In genomic region chr2:181787310-181788048, GRCh38 we compare ENCODE assay signal across 28 cellular contexts.
DNase-seq lines count a peak whose midpoint lies in the region; ATAC-seq, FAIRE-seq and TF ChIP-seq lines count a peak whose summit lies in the region.
"Had no signal": no experiment of that assay in that cellular context is flagged by ENCODE, and none has a peak within 500 bp of the region (broad histone marks: within the 10 kb centered on the region; RNA-seq: fewer than 3 reads in every experiment).

No MANE protein-coding gene starts in this region.

- peaks cover 3% of the 10 kb centered on the region for H3K36me3 Mint-ChIP-seq in HFFc6 (ENCODE audit: low read depth)
- peaks cover 0 to 4% (median 0%) of the 10 kb centered on the region in 5 donors for H3K36me3 Mint-ChIP-seq in naive thymus-derived CD4-positive, alpha-beta T cell
- peaks cover 5% of the 10 kb centered on the region for H3K36me3 Mint-ChIP-seq in activated CD8-positive, alpha-beta memory T cell treated with anti-CD3 and anti-CD28 coated beads, Interleukin-2, amount 10 ng/mL, durations not matched to agents 7 days and 5 days
- H3K36me3 Mint-ChIP-seq: mesothelial cell of epicardium, natural killer cell had no signal

- no peak for TF ChIP-seq EP300 in GM12878 (IDR thresholded peaks at IDR 0.05; ENCODE audit: borderline replicate concordance in 1 of 2, control insufficient read depth in 1 of 2, low read depth in 2 of 2, low read length in 2 of 2)

- no peak for TF ChIP-seq POLR2A in GM12878 (IDR thresholded peaks at IDR 0.05; ENCODE audit: low read depth, low read length)

- H3K4me3 Mint-ChIP-seq in HFFc6: no peak overlapping the region
- H3K4me3 Mint-ChIP-seq in naive thymus-derived CD4-positive, alpha-beta T cell: no peak overlapping the region
- no peak overlapping the region for H3K4me3 Mint-ChIP-seq in activated CD8-positive, alpha-beta memory T cell treated with anti-CD3 and anti-CD28 coated beads, Interleukin-2, amount 10 ng/mL, durations not matched to agents 7 days and 5 days
- H3K4me3 Mint-ChIP-seq: activated CD4-positive, alpha-beta T cell treated with anti-CD3 and anti-CD28 coated beads, Interleukin-2, amount 10 ng/mL, durations not matched to agents 7 days and 5 days; activated naive CD8-positive, alpha-beta T cell treated with anti-CD3 and anti-CD28 coated beads, Interleukin-2, amount 50 U/mL, for 24 hours; CD4-positive, alpha-beta T cell; endodermal cell; mesothelial cell of epicardium; natural killer cell; stimulated activated naive CD8-positive, alpha-beta T cell treated with anti-CD3 and anti-CD28 coated beads, Interleukin-15, amount 100 ng/mL, for 72 hours had no signal

- H2AFZ ChIP-seq in GM12878 (ENCODE audit: control insufficient read depth, low read depth, low read length): no peak overlapping the region

- H3K27ac Mint-ChIP-seq in HFFc6: peak overlapping the region; percentile 30; the same call in 1 of the 2 replicates
- no peak overlapping the region for H3K27ac Mint-ChIP-seq in naive thymus-derived CD4-positive, alpha-beta T cell
- no peak overlapping the region for H3K27ac Mint-ChIP-seq in activated CD8-positive, alpha-beta memory T cell treated with anti-CD3 and anti-CD28 coated beads, Interleukin-2, amount 10 ng/mL, durations not matched to agents 7 days and 5 days
- H3K27ac Mint-ChIP-seq: activated CD4-positive, alpha-beta T cell treated with anti-CD3 and anti-CD28 coated beads, Interleukin-2, amount 10 ng/mL, durations not matched to agents 7 days and 5 days; activated naive CD8-positive, alpha-beta T cell treated with anti-CD3 and anti-CD28 coated beads, Interleukin-2, amount 50 U/mL, for 24 hours; activated T-helper 2 cell treated with anti-CD3 and anti-CD28 coated beads, Interferon-gamma antibody, Interleukin-2, Interleukin-4, amounts not matched to agents 10 μg/mL and 5 μg/mL and 100 μg/mL, durations not matched to agents 14 hours and 24 hours and 36 hours; CD4-positive, alpha-beta T cell; endodermal cell; mesothelial cell of epicardium; natural killer cell; stimulated activated naive CD8-positive, alpha-beta T cell treated with anti-CD3 and anti-CD28 coated beads, Interleukin-15, amount 100 ng/mL, for 72 hours had no signal

- in situ Hi-C loops in GM12878 (cut with MboI): no loop called here

- H3K4me3 ChIP-seq in GM12878 (no peak overlapping the region), left ventricle myocardium inferior (no peak overlapping the region)
- no peak overlapping the region for H3K4me3 ChIP-seq in naive thymus-derived CD4-positive, alpha-beta T cell (ENCODE audit: low read length)
- H3K4me3 ChIP-seq: colonic mucosa, heart left ventricle, pancreas, tibial nerve had no signal

- H3K79me2 ChIP-seq in GM12878 (ENCODE audit: control insufficient read depth, insufficient read depth, low read length): no peaks in the 10 kb centered on the region

- no TSS peak for BruUV-seq in GM12878 (replicated peaks; lab: Mats Ljungman, UMichigan)

- no peak overlapping the region for H3K4me2 ChIP-seq in GM12878 (ENCODE audit: control insufficient read depth, insufficient read depth)

- H3K36me3 ChIP-seq in GM12878 (ENCODE audit: control insufficient read depth in 2 of 2, insufficient read depth in 2 of 2, low read length in 1 of 2): no peaks in the 10 kb centered on the region
- H3K36me3 ChIP-seq in naive thymus-derived CD4-positive, alpha-beta T cell (ENCODE audit: control insufficient read depth in 2 of 3, insufficient read depth in 3 of 3, low read length in 3 of 3): no peaks in the 10 kb centered on the region
- H3K36me3 ChIP-seq in left ventricle myocardium inferior: no peaks in the 10 kb centered on the region
- H3K36me3 ChIP-seq: brain microvascular endothelial cell, colonic mucosa, heart left ventricle, pancreas, tibial nerve had no signal

- no peaks in the 10 kb centered on the region for H4K20me1 ChIP-seq in GM12878 (ENCODE audit: control insufficient read depth, insufficient read depth)

- TF ChIP-seq CTCF in HFFc6 (IDR thresholded peaks at IDR 0.05) (no peak), GM12878 (IDR thresholded peaks at IDR 0.05 in 2 of 3, conservative IDR thresholded peaks at IDR 0.05 in 1 of 3; ENCODE audit: control insufficient read depth in 2 of 3, extremely low read depth in 1 of 3, insufficient read depth in 1 of 3, low read depth in 3 of 3, low read length in 3 of 3) (no peak), left ventricle myocardium inferior (IDR thresholded peaks at IDR 0.05; ENCODE audit: borderline replicate concordance) (no peak)

- SMC1A ChIA-PET in GM12878 (lab: Charles Lee; ENCODE audit: uncharacterized antibody, unreplicated experiment): interaction anchor here (0.9 to 1.9 kb wide), 2 partner anchors 10 to 11 kb away, joined by 3 to 5 read pairs; no protein-coding TSS in a partner anchor

- WGBS in GM12878 (ENCODE audit: insufficient coverage, insufficient replicate concordance, low lambda C conversion rate, missing lambda C conversion rate): 42% methylated on average over 3 of the region's 3 CpGs

- intact Hi-C loops in GM12878 (cut with micrococcal nuclease; ENCODE audit: unreplicated experiment) (no loop called here), left ventricle myocardium inferior (cut with micrococcal nuclease) (no loop called here)
- intact Hi-C loops in naive thymus-derived CD4-positive, alpha-beta T cell (cut with micrococcal nuclease): no loop called here

- H3K27me3 ChIP-seq in GM12878 (replicated peaks in 1 of 2; ENCODE audit: control insufficient read depth in 2 of 2, insufficient read depth in 2 of 2, low read length in 1 of 2): no peaks in the 10 kb centered on the region; a peak in 2 of 4 replicates
- no peaks in the 10 kb centered on the region for H3K27me3 ChIP-seq in naive thymus-derived CD4-positive, alpha-beta T cell (ENCODE audit: control insufficient read depth in 2 of 2, insufficient read depth in 2 of 2, low read length in 2 of 2)
- H3K27me3 ChIP-seq in left ventricle myocardium inferior (ENCODE audit: low read depth): no peaks in the 10 kb centered on the region
- H3K27me3 ChIP-seq: brain microvascular endothelial cell, colonic mucosa, heart left ventricle, pancreas, tibial nerve had no signal

- peaks cover 100% of the 10 kb centered on the region for H3K4me1 Mint-ChIP-seq in HFFc6 (ENCODE audit: low read depth)
- peaks cover 0 to 26% (median 4%) of the 10 kb centered on the region in 7 donors for H3K4me1 Mint-ChIP-seq in naive thymus-derived CD4-positive, alpha-beta T cell
- peaks cover 33% of the 10 kb centered on the region for H3K4me1 Mint-ChIP-seq in activated CD8-positive, alpha-beta memory T cell treated with anti-CD3 and anti-CD28 coated beads, Interleukin-2, amount 10 ng/mL, durations not matched to agents 7 days and 5 days
- H3K4me1 Mint-ChIP-seq: natural killer cell had no signal

- no peak for TF ChIP-seq RAD21 in GM12878 (IDR thresholded peaks at IDR 0.05; ENCODE audit: insufficient read depth, low read depth, low read length)

- H3K4me1 ChIP-seq in GM12878 (ENCODE audit: control insufficient read depth, insufficient read depth, low read length) (no peaks in the 10 kb centered on the region), left ventricle myocardium inferior (no peaks in the 10 kb centered on the region)
- no peaks in the 10 kb centered on the region for H3K4me1 ChIP-seq in naive thymus-derived CD4-positive, alpha-beta T cell (ENCODE audit: control insufficient read depth in 2 of 2, insufficient read depth in 2 of 2, low read length in 2 of 2)
- H3K4me1 ChIP-seq: heart left ventricle had no signal

- CTCF ChIA-PET in GM12878 (lab: Yijun Ruan, JAX): interaction anchor here (2.1 kb wide), 1 partner anchor 12 kb away, joined by 6 read pairs; no protein-coding TSS in a partner anchor
- CTCF ChIA-PET in naive thymus-derived CD4-positive, alpha-beta T cell (lab: Charles Lee): no interaction called here
- CTCF ChIA-PET in activated CD8-positive, alpha-beta memory T cell treated with anti-CD3 and anti-CD28 coated beads, Interleukin-2, amount 10 ng/mL, durations not matched to agents 7 days and 5 days (lab: Charles Lee): no interaction called here

- no peaks in the 10 kb centered on the region for H3K9me3 ChIP-seq in GM12878 (replicated peaks; ENCODE audit: control insufficient read depth, insufficient read depth, low read length)
- no peaks in the 10 kb centered on the region for H3K9me3 ChIP-seq in naive thymus-derived CD4-positive, alpha-beta T cell (ENCODE audit: control insufficient read depth in 2 of 3, low read length in 3 of 3)
- peaks cover under 1% of the 10 kb centered on the region for H3K9me3 ChIP-seq in left ventricle myocardium inferior (replicated peaks)
- H3K9me3 ChIP-seq: colonic mucosa, pancreas, tibial nerve had no signal

- DNase-seq in HFFc6: no peak
- peak; percentile 56 for DNase-seq in MV-4-11 (lab: John Stamatoyannopoulos, UW)
- DNase-seq in GM12878 (ENCODE audit: low read depth, low spot score): no peak
- no peak for DNase-seq in naive thymus-derived CD4-positive, alpha-beta T cell
- no peak for DNase-seq in activated CD8-positive, alpha-beta memory T cell treated with anti-CD3 and anti-CD28 coated beads, Interleukin-2, amount 10 ng/mL, durations not matched to agents 7 days and 5 days
- no peak for DNase-seq in stimulated activated CD4-positive, alpha-beta T cell treated with anti-CD3 and anti-CD28 coated beads, Interleukin-4, amount 100 ng/mL, for 24 hours
- DNase-seq in NCI-H187 treated with DMSO at 0.1 percent for 48 hours (lab: John Stamatoyannopoulos, UW): no peak
- no peak for DNase-seq in left ventricle myocardium inferior
- DNase-seq: activated CD4-positive, alpha-beta T cell treated with anti-CD3 and anti-CD28 coated beads, Interleukin-2, amount 10 ng/mL, durations not matched to agents 7 days and 5 days; activated CD8-positive, alpha-beta memory T cell treated with anti-CD3 and anti-CD28 coated beads, Interleukin-2, amount 50 U/mL, for 4 hours; activated naive CD8-positive, alpha-beta T cell treated with anti-CD3 and anti-CD28 coated beads, Interleukin-2, amount 50 U/mL, for 24 hours; brain microvascular endothelial cell; CD4-positive, alpha-beta T cell; colonic mucosa; endodermal cell; heart left ventricle; left colon; natural killer cell; NCI-H1694; NCI-H774; pancreas; right cardiac atrium; SIG-M5; stimulated activated naive CD8-positive, alpha-beta T cell treated with anti-CD3 and anti-CD28 coated beads, Interleukin-15, amount 100 ng/mL, for 72 hours had no signal

- RAD21 ChIA-PET in GM12878 (lab: Charles Lee; ENCODE audit: unreplicated experiment): interaction anchor here (0.7 kb wide), 1 partner anchor 281 kb away, joined by 3 read pairs; no protein-coding TSS in a partner anchor

- no peak for ATAC-seq in GM12878
- peak; percentile 35 for ATAC-seq in naive thymus-derived CD4-positive, alpha-beta T cell
- ATAC-seq in activated CD8-positive, alpha-beta memory T cell treated with anti-CD3 and anti-CD28 coated beads, Interleukin-2, amount 10 ng/mL, durations not matched to agents 7 days and 5 days: no peak
- ATAC-seq: activated naive CD8-positive, alpha-beta T cell treated with anti-CD3 and anti-CD28 coated beads, Interleukin-2, amount 50 U/mL, for 24 hours; heart left ventricle; left colon; pancreas; right cardiac atrium; stimulated activated naive CD8-positive, alpha-beta T cell treated with anti-CD3 and anti-CD28 coated beads, Interleukin-15, amount 100 ng/mL, for 72 hours had no signal

- POLR2A ChIA-PET in GM12878 (lab: Charles Lee): no interaction called here
- POLR2A ChIA-PET in naive thymus-derived CD4-positive, alpha-beta T cell (lab: Charles Lee): no interaction called here

- H3K9me3 Mint-ChIP-seq in HFFc6: 0 out of 2 replicates have a peak, but pooled peaks cover 3% of the 10 kb centered on the region
- H3K9me3 Mint-ChIP-seq in naive thymus-derived CD4-positive, alpha-beta T cell: peaks cover 0 to 2% (median 0%) of the 10 kb centered on the region in 11 donors
- H3K9me3 Mint-ChIP-seq in activated CD8-positive, alpha-beta memory T cell treated with anti-CD3 and anti-CD28 coated beads, Interleukin-2, amount 10 ng/mL, durations not matched to agents 7 days and 5 days (ENCODE audit: low read depth): no peaks in the 10 kb centered on the region
- H3K9me3 Mint-ChIP-seq: activated CD4-positive, alpha-beta T cell treated with anti-CD3 and anti-CD28 coated beads, Interleukin-2, amount 10 ng/mL, durations not matched to agents 7 days and 5 days; activated naive CD8-positive, alpha-beta T cell treated with anti-CD3 and anti-CD28 coated beads, Interleukin-2, amount 50 U/mL, for 24 hours; CD4-positive, alpha-beta T cell; mesothelial cell of epicardium; natural killer cell; stimulated activated naive CD8-positive, alpha-beta T cell treated with anti-CD3 and anti-CD28 coated beads, Interleukin-15, amount 100 ng/mL, for 72 hours had no signal

- FAIRE-seq in GM12878 (lab: Jason Lieb, UNC): no peak
- FAIRE-seq: pancreas, TTC549 had no signal

- no peak overlapping the region for H3K9ac ChIP-seq in GM12878 (ENCODE audit: control insufficient read depth, insufficient read depth, low read length)

- H3K27ac ChIP-seq in GM12878 (ENCODE audit: control insufficient read depth, insufficient read depth): no peak overlapping the region
- no peak overlapping the region for H3K27ac ChIP-seq in naive thymus-derived CD4-positive, alpha-beta T cell (ENCODE audit: low read depth, low read length)
- H3K27ac ChIP-seq in left ventricle myocardium inferior (replicated peaks): no peak overlapping the region
- H3K27ac ChIP-seq: brain microvascular endothelial cell, colonic mucosa, heart left ventricle, pancreas, tibial nerve had no signal

- H3K27me3 Mint-ChIP-seq in HFFc6 (ENCODE audit: insufficient read depth): no peaks in the 10 kb centered on the region
- H3K27me3 Mint-ChIP-seq in naive thymus-derived CD4-positive, alpha-beta T cell: peaks cover 3 to 7% (median 4%) of the 10 kb centered on the region in 5 donors
- no peaks in the 10 kb centered on the region for H3K27me3 Mint-ChIP-seq in activated CD8-positive, alpha-beta memory T cell treated with anti-CD3 and anti-CD28 coated beads, Interleukin-2, amount 10 ng/mL, durations not matched to agents 7 days and 5 days
- H3K27me3 Mint-ChIP-seq: CD4-positive, alpha-beta T cell; stimulated activated naive CD8-positive, alpha-beta T cell treated with anti-CD3 and anti-CD28 coated beads, Interleukin-15, amount 100 ng/mL, for 72 hours had no signal
